Comparison of ENCODE assay signal across 24 cellular contexts in genomic region chr2:59974051-59974766, GRCh38.
"Had no signal": no experiment of that assay in that cellular context is flagged by ENCODE, and none has a peak within 500 bp of the region (broad histone marks: within the 10 kb centered on the region; RNA-seq: fewer than 3 reads in every experiment).

No MANE protein-coding gene starts in this region.

- H3K4me3 Mint-ChIP-seq: activated CD4-positive, alpha-beta T cell treated with anti-CD3 and anti-CD28 coated beads, Interleukin-2, amount 10 ng/mL, durations not matched to agents 7 days and 5 days; activated CD8-positive, alpha-beta memory T cell treated with anti-CD3 and anti-CD28 coated beads, Interleukin-2, amount 10 ng/mL, durations not matched to agents 7 days and 5 days; activated CD8-positive, alpha-beta T cell treated with anti-CD3 and anti-CD28 coated beads for 36 hours; activated naive CD4-positive, alpha-beta T cell treated with anti-CD3 and anti-CD28 coated beads, Interleukin-2, amount 10 ng/mL, durations not matched to agents 7 days and 5 days; immature natural killer cell; natural killer cell treated with Interleukin-12 subunit alpha and Interleukin-12 subunit beta and Interleukin-15 and Interleukin-18, amount 100 ng/mL, for 72 hours; stimulated activated naive B cell treated with anti-CD40 and anti-IgM and Interleukin-4, amounts not matched to agents 10 μg/mL and 1 μg/mL and 100 μg/mL, for 72 hours had no signal

- H3K4me3 ChIP-seq: smooth muscle cell, vagina had no signal

- H3K27me3 Mint-ChIP-seq: activated CD4-positive, alpha-beta T cell treated with anti-CD3 and anti-CD28 coated beads, Interleukin-2, amount 10 ng/mL, durations not matched to agents 7 days and 5 days; activated CD8-positive, alpha-beta memory T cell treated with anti-CD3 and anti-CD28 coated beads, Interleukin-2, amount 10 ng/mL, durations not matched to agents 7 days and 5 days; activated CD8-positive, alpha-beta T cell treated with anti-CD3 and anti-CD28 coated beads for 36 hours; natural killer cell treated with Interleukin-12 subunit alpha and Interleukin-12 subunit beta and Interleukin-15 and Interleukin-18, amount 100 ng/mL, for 72 hours; stimulated activated naive B cell treated with anti-CD40 and anti-IgM and Interleukin-4, amounts not matched to agents 10 μg/mL and 1 μg/mL and 100 μg/mL, for 72 hours had no signal

- H3K9me3 ChIP-seq: vagina had no signal

- H3K4me1 ChIP-seq: foreskin keratinocyte, vagina had no signal

- H3K27ac Mint-ChIP-seq: activated CD4-positive, alpha-beta T cell treated with anti-CD3 and anti-CD28 coated beads, Interleukin-2, amount 10 ng/mL, durations not matched to agents 7 days and 5 days; activated CD8-positive, alpha-beta memory T cell treated with anti-CD3 and anti-CD28 coated beads, Interleukin-2, amount 10 ng/mL, durations not matched to agents 7 days and 5 days; activated CD8-positive, alpha-beta T cell treated with anti-CD3 and anti-CD28 coated beads for 36 hours; activated naive CD4-positive, alpha-beta T cell treated with anti-CD3 and anti-CD28 coated beads, Interleukin-2, amount 10 ng/mL, durations not matched to agents 7 days and 5 days; immature natural killer cell; natural killer cell treated with Interleukin-12 subunit alpha and Interleukin-12 subunit beta and Interleukin-15 and Interleukin-18, amount 100 ng/mL, for 72 hours; stimulated activated naive B cell treated with anti-CD40 and anti-IgM and Interleukin-4, amounts not matched to agents 10 μg/mL and 1 μg/mL and 100 μg/mL, for 72 hours had no signal

- H3K27ac ChIP-seq: foreskin keratinocyte, vagina, WERI-Rb-1 had no signal

- H3K9me3 Mint-ChIP-seq: activated CD4-positive, alpha-beta T cell treated with anti-CD3 and anti-CD28 coated beads, Interleukin-2, amount 10 ng/mL, durations not matched to agents 7 days and 5 days; activated CD8-positive, alpha-beta T cell treated with anti-CD3 and anti-CD28 coated beads for 36 hours; activated naive CD4-positive, alpha-beta T cell treated with anti-CD3 and anti-CD28 coated beads, Interleukin-2, amount 10 ng/mL, durations not matched to agents 7 days and 5 days; immature natural killer cell; natural killer cell treated with Interleukin-12 subunit alpha and Interleukin-12 subunit beta and Interleukin-15 and Interleukin-18, amount 100 ng/mL, for 72 hours; stimulated activated naive B cell treated with anti-CD40 and anti-IgM and Interleukin-4, amounts not matched to agents 10 μg/mL and 1 μg/mL and 100 μg/mL, for 72 hours had no signal

- H3K4me1 Mint-ChIP-seq: activated CD4-positive, alpha-beta T cell treated with anti-CD3 and anti-CD28 coated beads, Interleukin-2, amount 10 ng/mL, durations not matched to agents 7 days and 5 days; activated CD8-positive, alpha-beta memory T cell treated with anti-CD3 and anti-CD28 coated beads, Interleukin-2, amount 10 ng/mL, durations not matched to agents 7 days and 5 days; activated naive CD4-positive, alpha-beta T cell treated with anti-CD3 and anti-CD28 coated beads, Interleukin-2, amount 10 ng/mL, durations not matched to agents 7 days and 5 days; immature natural killer cell; stimulated activated naive B cell treated with anti-CD40 and anti-IgM and Interleukin-4, amounts not matched to agents 10 μg/mL and 1 μg/mL and 100 μg/mL, for 72 hours had no signal

- DNase-seq: activated CD4-positive, alpha-beta T cell treated with anti-CD3 and anti-CD28 coated beads, Interleukin-2, amount 10 ng/mL, durations not matched to agents 7 days and 5 days; activated CD4-positive, CD25-positive, alpha-beta regulatory T cell treated with anti-CD3 and anti-CD28 coated beads, Interleukin-2, amount 50 U/mL, for 72 hours; activated CD8-positive, alpha-beta memory T cell treated with anti-CD3 and anti-CD28 coated beads, Interleukin-2, amount 10 ng/mL, durations not matched to agents 7 days and 5 days; activated CD8-positive, alpha-beta T cell treated with anti-CD3 and anti-CD28 coated beads for 36 hours; activated effector memory CD4-positive, alpha-beta T cell treated with anti-CD3 and anti-CD28 coated beads, Interleukin-2, amount 50 U/mL, for 16 hours; activated naive CD4-positive, alpha-beta T cell treated with anti-CD3 and anti-CD28 coated beads, Interleukin-2, amount 10 ng/mL, durations not matched to agents 7 days and 5 days; activated T-cell treated with anti-CD3 and anti-CD28 coated beads for 4 hours; amygdala; cortex of kidney; effector CD4-positive, alpha-beta T cell; foreskin keratinocyte; immature natural killer cell; left ventricle myocardium superior; mammary epithelial cell; nucleus accumbens; stimulated activated CD4-positive, alpha-beta T cell treated with anti-CD3 and anti-CD28 coated beads, Interleukin-15, amount 100 ng/mL, for 24 hours; stimulated activated CD4-positive, alpha-beta T cell treated with anti-CD3 and anti-CD28 coated beads, Interleukin-2, amount 100 ng/mL, for 48 hours; stimulated activated CD8-positive, alpha-beta memory T cell treated with anti-CD3 and anti-CD28 coated beads, Interleukin-4, amount 100 ng/mL, for 48 hours; stimulated activated naive B cell treated with anti-CD40 and anti-IgM and Interleukin-4, amounts not matched to agents 10 μg/mL and 1 μg/mL and 100 μg/mL, for 72 hours; trophoblast cell; WERI-Rb-1 had no signal

- H3K36me3 ChIP-seq: vagina, WERI-Rb-1 had no signal

- H3K27me3 ChIP-seq: foreskin keratinocyte, vagina had no signal

- H3K36me3 Mint-ChIP-seq: activated CD8-positive, alpha-beta memory T cell treated with anti-CD3 and anti-CD28 coated beads, Interleukin-2, amount 10 ng/mL, durations not matched to agents 7 days and 5 days; activated naive CD4-positive, alpha-beta T cell treated with anti-CD3 and anti-CD28 coated beads, Interleukin-2, amount 10 ng/mL, durations not matched to agents 7 days and 5 days; immature natural killer cell; natural killer cell treated with Interleukin-12 subunit alpha and Interleukin-12 subunit beta and Interleukin-15 and Interleukin-18, amount 100 ng/mL, for 72 hours; stimulated activated naive B cell treated with anti-CD40 and anti-IgM and Interleukin-4, amounts not matched to agents 10 μg/mL and 1 μg/mL and 100 μg/mL, for 72 hours had no signal
